ENCODE assay signal across 22 cellular contexts in genomic region chr4:136935305-136935704, GRCh38.
DNase-seq lines count a peak whose midpoint lies in the region; FAIRE-seq and TF ChIP-seq lines count a peak whose summit lies in the region.
"Had no signal": no experiment of that assay in that cellular context is flagged by ENCODE, and none has a peak within 500 bp of the region (broad histone marks: within the 10 kb centered on the region; RNA-seq: fewer than 3 reads in every experiment).

No MANE protein-coding gene starts in this region.

- intact Hi-C loops in endothelial cell of umbilical vein (cut with micrococcal nuclease) = no loop called here

- no peak overlapping the region for H3K4me2 ChIP-seq in GM23248 (ENCODE audit: unreplicated experiment)
- no peak overlapping the region for H3K4me2 ChIP-seq in endothelial cell of umbilical vein (ENCODE audit: insufficient read depth, low read length)
- H3K4me2 ChIP-seq: BLaER1 had no signal

- H3K79me2 ChIP-seq in GM23248 (ENCODE audit: insufficient read depth) (no peaks in the 10 kb centered on the region), endothelial cell of umbilical vein (ENCODE audit: control insufficient read depth, insufficient read depth, low read length) (no peaks in the 10 kb centered on the region)

- H3K4me3 ChIP-seq in GM23248 (no peak overlapping the region), endothelial cell of umbilical vein (replicated peaks in 1 of 3; ENCODE audit: insufficient read depth in 1 of 3, low read depth in 1 of 3, low read length in 3 of 3) (no peak overlapping the region), foreskin fibroblast (ENCODE audit: low read depth in 1 of 2, low read length in 2 of 2) (no peak overlapping the region)
- H3K4me3 ChIP-seq: BLaER1 had no signal

- in situ Hi-C loops in GM23248 (cut with MboI) = no loop called here

- H3K9ac ChIP-seq in GM23248 (no peak overlapping the region), endothelial cell of umbilical vein (replicated peaks; ENCODE audit: extremely low read depth, insufficient read depth, low read length) (peak overlapping the region; percentile 1)
- H3K9ac ChIP-seq: BLaER1 had no signal

- WGBS in GM23248 (ENCODE audit: low coverage in 1 of 2, low lambda C conversion rate in 2 of 2, missing lambda C conversion rate in 2 of 2), 2 experiments = 93 to 94% methylated on average over 1 of the region's 1 CpG

- DNase-seq in GM23248 = peak; percentile 13
- no peak for DNase-seq in endothelial cell of umbilical vein (ENCODE audit: low read depth, low spot score)
- DNase-seq in kidney glomerular epithelial cell (lab: John Stamatoyannopoulos, UW) = peak; percentile 98
- no peak for DNase-seq in activated naive CD4-positive, alpha-beta T cell treated with Interleukin-2 at 50 U/mL for 16 hours
- DNase-seq in foreskin fibroblast = no peak
- DNase-seq in NCI-H146 treated with DMSO at 0.1 percent for 48 hours (lab: John Stamatoyannopoulos, UW; ENCODE audit: unreplicated experiment) = no peak
- DNase-seq in stimulated activated CD4-positive, alpha-beta T cell treated with anti-CD3 and anti-CD28 coated beads, Interleukin-12 subunit alpha, Interleukin-12 subunit beta, amount 100 ng/mL, for 4 hours = no peak
- DNase-seq: CD4-positive, alpha-beta T cell; COR-L47; KG1; NCI-H1092; NCI-H1436; NCI-H2029; NCI-H2227 treated with DMSO at 0.1 percent for 48 hours; NCI-H510A; NCI-H774; NK-92 treated with Interleukin-12 subunit alpha and Interleukin-12 subunit beta, amount 100 ng/mL, for 24 hours had no signal

- H3K9me1 ChIP-seq in endothelial cell of umbilical vein (replicated peaks; ENCODE audit: control insufficient read depth, extremely low read depth, insufficient read depth, low read length) = no peaks in the 10 kb centered on the region

- dilution Hi-C loops in endothelial cell of umbilical vein (cut with MboI; ENCODE audit: extremely low pct_ligation_motif_present, low sequenced_read_pairs) = no loop called here

- H3K4me1 ChIP-seq in GM23248 (ENCODE audit: insufficient read depth) = no peaks in the 10 kb centered on the region; the same call in 1 of the 2 replicates
- H3K4me1 ChIP-seq in endothelial cell of umbilical vein (ENCODE audit: control insufficient read depth, extremely low read depth, insufficient read depth, low read length) = no peaks in the 10 kb centered on the region

- no peak for FAIRE-seq in endothelial cell of umbilical vein (lab: Jason Lieb, UNC)
- FAIRE-seq: G401.6, GM18507, H1, HTR-8/SVneo had no signal

- no peaks in the 10 kb centered on the region for H3K27me3 ChIP-seq in GM23248 (replicated peaks; ENCODE audit: insufficient read depth)
- no peaks in the 10 kb centered on the region for H3K27me3 ChIP-seq in endothelial cell of umbilical vein (ENCODE audit: control insufficient read depth in 2 of 2, insufficient read depth in 2 of 2, low read length in 2 of 2)
- H3K27me3 ChIP-seq: BLaER1 had no signal

- H4K20me1 ChIP-seq in GM23248 (ENCODE audit: insufficient read depth) (no peaks in the 10 kb centered on the region), endothelial cell of umbilical vein (replicated peaks; ENCODE audit: control insufficient read depth, extremely low read depth, insufficient read depth, low read length) (no peaks in the 10 kb centered on the region)
- H4K20me1 ChIP-seq: BLaER1 had no signal

- H3K9me3 ChIP-seq in GM23248 (ENCODE audit: low read depth) = no peaks in the 10 kb centered on the region
- H3K9me3 ChIP-seq in endothelial cell of umbilical vein (replicated peaks; ENCODE audit: control insufficient read depth, insufficient read depth, low read length) = no peaks in the 10 kb centered on the region
- H3K9me3 ChIP-seq: BLaER1 had no signal

- no peak overlapping the region for H2AFZ ChIP-seq in GM23248
- H2AFZ ChIP-seq in endothelial cell of umbilical vein (ENCODE audit: low read depth, low read length) = no peak overlapping the region

- H3F3A ChIP-seq in GM23248 (ENCODE audit: insufficient read depth) = no peaks in the 10 kb centered on the region

- BruUV-seq in endothelial cell of umbilical vein (replicated peaks; lab: Mats Ljungman, UMichigan) = no TSS peak

- H3K27ac ChIP-seq in GM23248 (no peak overlapping the region), endothelial cell of umbilical vein (ENCODE audit: insufficient read depth, low read depth, low read length) (no peak overlapping the region)
- H3K27ac ChIP-seq: BLaER1 had no signal

- TF ChIP-seq POLR2A in endothelial cell of umbilical vein (IDR thresholded peaks at IDR 0.05; ENCODE audit: low read depth, low read length) = no peak

- no peaks in the 10 kb centered on the region for H3K9me2 ChIP-seq in GM23248 (ENCODE audit: insufficient read depth)

- POLR2A ChIA-PET in endothelial cell of umbilical vein (lab: Charles Lee) = no interaction called here

- no peaks in the 10 kb centered on the region for H3K36me3 ChIP-seq in GM23248 (ENCODE audit: low read depth)
- H3K36me3 ChIP-seq in endothelial cell of umbilical vein (ENCODE audit: control insufficient read depth in 2 of 2, extremely low read depth in 1 of 2, insufficient read depth in 2 of 2, low read length in 2 of 2) = no peaks in the 10 kb centered on the region
- H3K36me3 ChIP-seq: BLaER1 had no signal

- TF ChIP-seq CTCF in endothelial cell of umbilical vein (IDR thresholded peaks at IDR 0.05; ENCODE audit: extremely low read depth in 1 of 2, insufficient read depth in 1 of 2, low read depth in 1 of 2, low read length in 2 of 2) = no peak
- TF ChIP-seq CTCF in foreskin fibroblast (IDR thresholded peaks at IDR 0.05; ENCODE audit: low read depth, low read length) = no peak

- CTCF ChIA-PET in endothelial cell of umbilical vein (lab: Charles Lee) = interaction anchor here (1.0 kb wide), 1 partner anchor 15 kb away, joined by 3 read pairs; no protein-coding TSS in a partner anchor

TF ChIP-seq in endothelial cell of umbilical vein, 7 proteins besides CTCF, POLR2A, EP300 and RAD21:
- no peak for TF ChIP-seq FOS (IDR thresholded peaks at IDR 0.05; ENCODE audit: borderline replicate concordance, insufficient read depth, low read length)
- no peak for TF ChIP-seq GATA2 (IDR thresholded peaks at IDR 0.05; ENCODE audit: insufficient read depth, insufficient read length, low read depth, low read length)
- TF ChIP-seq EZH2 (IDR thresholded peaks at IDR 0.05; ENCODE audit: borderline replicate concordance, low read depth, low read length, severe bottlenecking) = no peak
- TF ChIP-seq, protein P1, sequence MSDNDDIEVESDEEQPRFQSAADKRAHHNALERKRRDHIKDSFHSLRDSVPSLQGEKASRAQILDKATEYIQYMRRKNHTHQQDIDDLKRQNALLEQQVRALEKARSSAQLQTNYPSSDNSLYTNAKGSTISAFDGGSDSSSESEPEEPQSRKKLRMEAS (IDR thresholded peaks at IDR 0.05; ENCODE audit: insufficient read depth, insufficient read length) = no peak
- no peak for TF ChIP-seq MYC (IDR thresholded peaks at IDR 0.05; ENCODE audit: low read depth, low read length)
- TF ChIP-seq POLR2AphosphoS5 (IDR thresholded peaks at IDR 0.05; ENCODE audit: insufficient read depth, low read depth, low read length) = no peak
- TF ChIP-seq JUN (IDR thresholded peaks at IDR 0.05; ENCODE audit: borderline replicate concordance, insufficient read depth, insufficient read length, low read depth) = no peak

Comparison
In these comparisons a context has a peak if more than half of its experiments do, and no peak if none do; other contexts are left out.
1. DNase-seq: peak in GM23248 (single experiment) and kidney glomerular epithelial cell (single experiment); none in endothelial cell of umbilical vein (single experiment), activated naive CD4-positive, alpha-beta T cell treated with Interleukin-2 at 50 U/mL for 16 hours (single experiment), foreskin fibroblast (0 of 2), NCI-H146 treated with DMSO at 0.1 percent for 48 hours (single experiment) and stimulated activated CD4-positive, alpha-beta T cell treated with anti-CD3 and anti-CD28 coated beads, Interleukin-12 subunit alpha, Interleukin-12 subunit beta, amount 100 ng/mL, for 4 hours (single experiment).